In the genomic region with DNA sequence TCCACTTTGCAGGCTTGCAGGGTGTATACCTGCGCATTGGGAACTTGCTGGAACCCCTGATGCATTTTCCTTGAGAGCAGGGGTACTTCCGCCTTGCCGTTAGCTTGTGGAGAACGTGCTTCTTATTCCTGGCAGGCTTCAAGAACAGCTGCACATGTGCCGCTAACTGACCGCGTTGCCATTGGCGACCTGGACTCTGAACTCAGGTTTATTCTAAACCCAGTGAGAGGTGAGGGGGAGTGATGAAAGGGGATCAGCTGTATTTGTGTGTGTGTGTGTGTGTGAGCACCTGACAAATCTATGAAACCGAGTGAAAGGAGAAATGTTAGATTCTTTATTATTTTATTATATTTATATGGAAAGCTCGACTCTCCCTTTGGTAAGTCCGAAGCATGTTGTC, we compare ENCODE assay signal across 16 cellular contexts.
"Had no signal": no experiment of that assay in that cellular context is flagged by ENCODE, and none has a peak within 500 bp of the region (broad histone marks: within the 10 kb centered on the region; RNA-seq: fewer than 3 reads in every experiment).

No MANE protein-coding gene starts in this region.

- ATAC-seq: left lung; naive thymus-derived CD4-positive, alpha-beta T cell; stimulated activated effector memory CD8-positive, alpha-beta T cell treated with anti-CD3 and anti-CD28 coated beads, Interleukin-12 subunit alpha, Interleukin-12 subunit beta, amount 100 ng/mL, for 72 hours had no signal

- H3K36me3 ChIP-seq: left lung, thoracic aorta, uterus had no signal

- H3K27me3 ChIP-seq: cardiac muscle cell, dorsolateral prefrontal cortex, left lung, pancreas, uterus had no signal

- H3K4me3 ChIP-seq: cardiac muscle cell, dorsolateral prefrontal cortex, left lung, pancreas, thoracic aorta, uterus had no signal

- H3K9me3 ChIP-seq: left lung, pancreas, uterus had no signal

- DNase-seq: activated CD4-positive, alpha-beta T cell treated with anti-CD3 and anti-CD28 coated beads, Interleukin-2, amount 50 U/mL, for 48 hours; activated CD4-positive, CD25-positive, alpha-beta regulatory T cell treated with anti-CD3 and anti-CD28 coated beads, Interleukin-2, amount 50 U/mL, for 72 hours; activated naive CD4-positive, alpha-beta T cell treated with anti-CD3 and anti-CD28 coated beads, Interleukin-2, amount 10 ng/mL, durations not matched to agents 7 days and 5 days; activated T-cell treated with anti-CD3 and anti-CD28 coated beads, Interleukin-2, amount 50 U/mL, for 24 hours; dorsolateral prefrontal cortex; left lung; mammary epithelial cell; naive thymus-derived CD4-positive, alpha-beta T cell; pancreas; T1000; uterus had no signal

- H3K4me1 ChIP-seq: left lung, pancreas, uterus had no signal

- H3K27ac ChIP-seq: cardiac muscle cell, left lung, pancreas, thoracic aorta, uterus had no signal

- FAIRE-seq: astrocyte, islet of Langerhans, pancreas had no signal
